ENCODE assay signal across 17 cellular contexts in the genomic region with DNA sequence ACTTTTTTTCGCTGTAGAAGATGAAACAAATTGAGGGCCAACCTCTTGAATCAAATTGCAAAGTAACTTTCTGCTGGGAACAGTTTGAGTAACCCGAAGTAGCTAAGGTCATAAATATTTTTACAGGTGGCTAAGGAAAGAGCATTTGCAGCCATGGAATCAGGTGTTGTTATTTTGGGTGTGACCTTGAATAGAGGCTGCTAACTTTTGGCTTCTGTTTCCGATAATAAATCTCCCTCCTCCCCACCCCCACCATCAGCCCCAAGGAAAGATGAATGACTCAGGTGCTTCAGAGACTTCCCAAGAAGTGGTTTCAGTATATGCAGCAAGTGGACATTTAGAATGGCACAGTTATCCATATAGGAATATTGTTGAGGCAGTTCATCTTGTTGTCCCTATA.
DNase-seq lines count a peak whose midpoint lies in the region; ATAC-seq, FAIRE-seq and TF ChIP-seq lines count a peak whose summit lies in the region.
"Had no signal": no experiment of that assay in that cellular context is flagged by ENCODE, and none has a peak within 500 bp of the region (broad histone marks: within the 10 kb centered on the region; RNA-seq: fewer than 3 reads in every experiment).

No MANE protein-coding gene starts in this region.

- H2AK5ac ChIP-seq in trophoblast cell (ENCODE audit: low read length), result no peak overlapping the region

- H4K12ac ChIP-seq in trophoblast cell (ENCODE audit: low read depth, low read length), result no peak overlapping the region

- POLR2A ChIA-PET in HEK293 (lab: Yijun Ruan, JAX), result no interaction called here

- H2BK120ac ChIP-seq in trophoblast cell (ENCODE audit: insufficient read depth, low read length, poor library complexity), result no peak overlapping the region

- H3K18ac ChIP-seq in trophoblast cell (ENCODE audit: low read length), result no peak overlapping the region

- peak in 3 of 4 donors; percentile 14 to 74 (median 19) for ATAC-seq in pancreas
- no peak for ATAC-seq in HG03108 (IDR thresholded peaks at IDR 0.05; ENCODE audit: unreplicated experiment)
- ATAC-seq: A549, HCT116, K562 had no signal

- H3K9me3 ChIP-seq in HEK293 (ENCODE audit: control insufficient read depth, insufficient read depth, low read depth, low read length) (no peaks in the 10 kb centered on the region), pancreas (no peaks in the 10 kb centered on the region), trophoblast cell (ENCODE audit: insufficient read depth, low read depth, low read length) (no peaks in the 10 kb centered on the region)
- H3K9me3 ChIP-seq: A549, BE2C had no signal

- no peak overlapping the region for H3K4ac ChIP-seq in trophoblast cell (ENCODE audit: low read depth, low read length)

- 27 to 31% methylated on average over 3 of the region's 3 CpGs for WGBS in pancreas, 2 donors
- no CpG with 5 or more reads among the region's 3 CpGs for WGBS in trophoblast cell (ENCODE audit: extremely low coverage, insufficient coverage, insufficient read length)

- H3K79me1 ChIP-seq in trophoblast cell (ENCODE audit: low read length), result no peaks in the 10 kb centered on the region

- peak; percentile 0 for DNase-seq in iPS-NIHi7 (ENCODE audit: extremely low spot score)
- no peak for DNase-seq in pancreas
- no peak for DNase-seq in GM19240 (ENCODE audit: insufficient read length, low spot score)
- no peak for DNase-seq in T-helper 1 cell
- DNase-seq in trophoblast cell, result no peak
- DNase-seq: BE2C; Calu3; CD8-positive, alpha-beta memory T cell; DND-41; GDM1 had no signal

- no peak overlapping the region for H4K8ac ChIP-seq in trophoblast cell (ENCODE audit: low read depth, low read length)

- intact Hi-C loops in pancreas (cut with DNase I), result no loop called here

- H3K14ac ChIP-seq in trophoblast cell (ENCODE audit: low read length), result no peak overlapping the region

- H3K4me1 ChIP-seq in HEK293 (ENCODE audit: control insufficient read depth, insufficient read depth, low read length) (0 out of 2 replicates have a peak, but pooled peaks cover 4% of the 10 kb centered on the region), pancreas (peaks cover 0 to 5% (median 0%) of the 10 kb centered on the region in 3 donors), trophoblast cell (ENCODE audit: control insufficient read depth in 1 of 2, insufficient read depth in 2 of 2, low read length in 2 of 2) (no peaks in the 10 kb centered on the region)
- H3K4me1 ChIP-seq: A549, BE2C had no signal

- no peak overlapping the region for H2BK5ac ChIP-seq in trophoblast cell (ENCODE audit: low read depth, low read length, poor library complexity)

- no peak overlapping the region for H4K91ac ChIP-seq in trophoblast cell (ENCODE audit: low read depth, low read length)

- H3K23ac ChIP-seq in trophoblast cell (ENCODE audit: low read length), result no peak overlapping the region

- CTCF ChIA-PET in HEK293 (lab: Yijun Ruan, JAX), result no interaction called here

- TF ChIP-seq CTCF in HEK293 (tag by site-specific recombination; IDR thresholded peaks at IDR 0.05) (no peak), pancreas (IDR thresholded peaks at IDR 0.05) (no peak)

- H3K4me3 ChIP-seq in HEK293 (ENCODE audit: low read depth, low read length) (no peak overlapping the region), pancreas (no peak overlapping the region), trophoblast cell (ENCODE audit: low read depth, low read length) (no peak overlapping the region)
- H3K4me3 ChIP-seq: A549, K562 had no signal

- FAIRE-seq in pancreas (lab: Jason Lieb, UNC), result no peak
- FAIRE-seq: A549, GM12892, H54, K562 had no signal

- H3K36me3 ChIP-seq in HEK293 (ENCODE audit: control insufficient read depth in 2 of 2, insufficient read depth in 1 of 2, low read length in 2 of 2) (no peaks in the 10 kb centered on the region), pancreas (no peaks in the 10 kb centered on the region), trophoblast cell (ENCODE audit: control insufficient read depth in 1 of 2, insufficient read depth in 2 of 2, low read length in 2 of 2) (no peaks in the 10 kb centered on the region)
- H3K36me3 ChIP-seq: BE2C had no signal

- H2AFZ ChIP-seq in trophoblast cell (ENCODE audit: insufficient read depth, low read length, poor library complexity), result no peak overlapping the region

- H3K27me3 ChIP-seq in pancreas (no peaks in the 10 kb centered on the region), trophoblast cell (ENCODE audit: insufficient read depth, low read length) (no peaks in the 10 kb centered on the region)
- H3K27me3 ChIP-seq: BE2C had no signal

- H3K79me2 ChIP-seq in trophoblast cell (ENCODE audit: control insufficient read depth, insufficient read depth, low read length, poor library complexity), result no peaks in the 10 kb centered on the region

- no peak overlapping the region for H2BK12ac ChIP-seq in trophoblast cell (ENCODE audit: low read length)

- H3K27ac ChIP-seq in HEK293 (ENCODE audit: extremely low read depth, low read depth, low read length) (no peak overlapping the region), pancreas (no peak overlapping the region), trophoblast cell (ENCODE audit: low read depth, low read length) (no peak overlapping the region)
- H3K27ac ChIP-seq: A549 had no signal

- H3K4me2 ChIP-seq in trophoblast cell (ENCODE audit: low read length), result no peak overlapping the region
- H3K4me2 ChIP-seq: A549 had no signal

- H3K9ac ChIP-seq in trophoblast cell (ENCODE audit: low read length), result no peak overlapping the region

TF ChIP-seq in HEK293, 187 proteins besides CTCF, POLR2A, EP300 and RAD21:
- TF ChIP-seq ZNF660 (tag by site-specific recombination; IDR thresholded peaks at IDR 0.05) (no peak), FEZF1 (tag by site-specific recombination; IDR thresholded peaks at IDR 0.05) (0 out of 2 replicates have a peak, but pooled peaks have one; percentile 15), ZNF677 (tag by site-specific recombination; IDR thresholded peaks at IDR 0.05) (no peak)
- TF ChIP-seq, protein P1, sequence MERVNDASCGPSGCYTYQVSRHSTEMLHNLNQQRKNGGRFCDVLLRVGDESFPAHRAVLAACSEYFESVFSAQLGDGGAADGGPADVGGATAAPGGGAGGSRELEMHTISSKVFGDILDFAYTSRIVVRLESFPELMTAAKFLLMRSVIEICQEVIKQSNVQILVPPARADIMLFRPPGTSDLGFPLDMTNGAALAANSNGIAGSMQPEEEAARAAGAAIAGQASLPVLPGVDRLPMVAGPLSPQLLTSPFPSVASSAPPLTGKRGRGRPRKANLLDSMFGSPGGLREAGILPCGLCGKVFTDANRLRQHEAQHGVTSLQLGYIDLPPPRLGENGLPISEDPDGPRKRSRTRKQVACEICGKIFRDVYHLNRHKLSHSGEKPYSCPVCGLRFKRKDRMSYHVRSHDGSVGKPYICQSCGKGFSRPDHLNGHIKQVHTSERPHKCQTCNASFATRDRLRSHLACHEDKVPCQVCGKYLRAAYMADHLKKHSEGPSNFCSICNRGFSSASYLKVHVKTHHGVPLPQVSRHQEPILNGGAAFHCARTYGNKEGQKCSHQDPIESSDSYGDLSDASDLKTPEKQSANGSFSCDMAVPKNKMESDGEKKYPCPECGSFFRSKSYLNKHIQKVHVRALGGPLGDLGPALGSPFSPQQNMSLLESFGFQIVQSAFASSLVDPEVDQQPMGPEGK (tag by site-specific recombination; IDR thresholded peaks at IDR 0.05), result no peak
